ENCODE assay signal across 1 cellular context in genomic region chr11:86172894-86173293, GRCh38.
TF ChIP-seq lines count a peak whose summit lies in the region.

No MANE protein-coding gene starts in this region.

TF ChIP-seq in SK-N-SH, 30 proteins besides CTCF, POLR2A, EP300 and RAD21 (continued from another document):
- no peak for TF ChIP-seq RFX5 (IDR thresholded peaks at IDR 0.05; ENCODE audit: low read length)
